Comparison of ENCODE assay signal across 1 cellular context in the genomic region with DNA sequence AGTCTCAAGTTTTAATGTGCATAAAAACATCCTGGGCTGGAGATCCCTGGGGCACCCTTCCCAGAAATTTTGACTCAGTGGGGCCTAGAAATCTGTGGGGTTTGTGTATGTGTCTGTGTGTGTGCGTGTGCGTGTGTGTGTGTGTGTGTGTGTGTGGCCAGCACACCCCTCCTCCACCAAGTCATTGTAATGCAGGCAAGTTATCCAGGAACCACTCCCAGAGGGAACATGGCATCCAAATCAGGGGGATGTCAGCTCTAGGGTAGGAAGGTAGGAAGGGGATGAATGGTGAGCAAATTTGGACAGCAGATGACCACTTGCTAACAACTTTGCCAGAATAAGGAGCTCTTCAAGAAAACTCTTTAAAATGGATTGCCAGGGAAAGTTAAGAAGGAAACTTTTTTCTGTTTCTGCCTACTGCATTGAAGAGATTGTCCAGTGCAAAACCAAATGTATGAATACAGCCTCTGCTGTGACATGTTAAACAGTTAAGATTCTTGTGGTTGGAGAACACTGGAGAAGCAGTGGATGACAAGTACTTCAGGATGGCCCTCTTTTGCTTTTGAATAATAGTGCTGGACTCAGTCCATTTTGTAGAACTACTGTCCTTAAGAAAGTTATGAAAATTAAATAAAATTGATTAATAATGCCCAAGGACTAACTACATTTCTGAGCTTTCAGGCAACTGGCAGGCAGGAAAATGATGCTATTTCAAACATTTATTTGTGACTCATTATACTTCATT.
TF ChIP-seq lines count a peak whose summit lies in the region.

No MANE protein-coding gene starts in this region.

TF ChIP-seq in HEK293, 187 proteins besides CTCF, POLR2A, EP300 and RAD21 (continued from another document):
- TF ChIP-seq, protein P1, sequence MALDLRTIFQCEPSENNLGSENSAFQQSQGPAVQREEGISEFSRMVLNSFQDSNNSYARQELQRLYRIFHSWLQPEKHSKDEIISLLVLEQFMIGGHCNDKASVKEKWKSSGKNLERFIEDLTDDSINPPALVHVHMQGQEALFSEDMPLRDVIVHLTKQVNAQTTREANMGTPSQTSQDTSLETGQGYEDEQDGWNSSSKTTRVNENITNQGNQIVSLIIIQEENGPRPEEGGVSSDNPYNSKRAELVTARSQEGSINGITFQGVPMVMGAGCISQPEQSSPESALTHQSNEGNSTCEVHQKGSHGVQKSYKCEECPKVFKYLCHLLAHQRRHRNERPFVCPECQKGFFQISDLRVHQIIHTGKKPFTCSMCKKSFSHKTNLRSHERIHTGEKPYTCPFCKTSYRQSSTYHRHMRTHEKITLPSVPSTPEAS (tag by site-specific recombination; IDR thresholded peaks at IDR 0.05), result peak; percentile 79
- 0 out of 2 replicates have a peak, but pooled peaks have one; percentile 17 for TF ChIP-seq GLIS1 (tag by site-specific recombination; IDR thresholded peaks at IDR 0.05)
- TF ChIP-seq, protein P2, sequence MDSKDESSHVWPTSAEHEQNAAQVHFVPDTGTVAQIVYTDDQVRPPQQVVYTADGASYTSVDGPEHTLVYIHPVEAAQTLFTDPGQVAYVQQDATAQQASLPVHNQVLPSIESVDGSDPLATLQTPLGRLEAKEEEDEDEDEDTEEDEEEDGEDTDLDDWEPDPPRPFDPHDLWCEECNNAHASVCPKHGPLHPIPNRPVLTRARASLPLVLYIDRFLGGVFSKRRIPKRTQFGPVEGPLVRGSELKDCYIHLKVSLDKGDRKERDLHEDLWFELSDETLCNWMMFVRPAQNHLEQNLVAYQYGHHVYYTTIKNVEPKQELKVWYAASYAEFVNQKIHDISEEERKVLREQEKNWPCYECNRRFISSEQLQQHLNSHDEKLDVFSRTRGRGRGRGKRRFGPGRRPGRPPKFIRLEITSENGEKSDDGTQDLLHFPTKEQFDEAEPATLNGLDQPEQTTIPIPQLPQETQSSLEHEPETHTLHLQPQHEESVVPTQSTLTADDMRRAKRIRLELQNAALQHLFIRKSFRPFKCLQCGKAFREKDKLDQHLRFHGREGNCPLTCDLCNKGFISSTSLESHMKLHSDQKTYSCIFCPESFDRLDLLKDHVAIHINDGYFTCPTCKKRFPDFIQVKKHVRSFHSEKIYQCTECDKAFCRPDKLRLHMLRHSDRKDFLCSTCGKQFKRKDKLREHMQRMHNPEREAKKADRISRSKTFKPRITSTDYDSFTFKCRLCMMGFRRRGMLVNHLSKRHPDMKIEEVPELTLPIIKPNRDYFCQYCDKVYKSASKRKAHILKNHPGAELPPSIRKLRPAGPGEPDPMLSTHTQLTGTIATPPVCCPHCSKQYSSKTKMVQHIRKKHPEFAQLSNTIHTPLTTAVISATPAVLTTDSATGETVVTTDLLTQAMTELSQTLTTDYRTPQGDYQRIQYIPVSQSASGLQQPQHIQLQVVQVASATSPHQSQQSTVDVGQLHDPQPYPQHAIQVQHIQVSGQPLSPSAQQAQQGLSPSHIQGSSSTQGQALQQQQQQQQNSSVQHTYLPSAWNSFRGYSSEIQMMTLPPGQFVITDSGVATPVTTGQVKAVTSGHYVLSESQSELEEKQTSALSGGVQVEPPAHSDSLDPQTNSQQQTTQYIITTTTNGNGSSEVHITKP (tag by site-specific recombination; IDR thresholded peaks at IDR 0.05), result peak; percentile 81
